ENCODE assay signal across 17 cellular contexts in genomic region chr15:80669599-80670273, GRCh38. TPM values are rescaled to one million over a fixed set of nuclear protein-coding genes. Genes with fewer than 3 reads are reported as not detected.
DNase-seq lines count a peak whose midpoint lies in the region; ATAC-seq, FAIRE-seq and TF ChIP-seq lines count a peak whose summit lies in the region.
"Had no signal": no experiment of that assay in that cellular context is flagged by ENCODE, and none has a peak within 500 bp of the region (broad histone marks: within the 10 kb centered on the region; RNA-seq: fewer than 3 reads in every experiment).

No MANE protein-coding gene starts in this region.

- no peaks in the 10 kb centered on the region; the same call in 2 of the 3 replicates for H3K9me3 ChIP-seq in GM12878 (replicated peaks; ENCODE audit: control insufficient read depth, insufficient read depth, low read length)

- H2AFZ ChIP-seq in GM12878 (ENCODE audit: control insufficient read depth, low read depth, low read length), result no peak overlapping the region

- intact Hi-C loops in GM12878 (cut with micrococcal nuclease; ENCODE audit: unreplicated experiment), result no loop called here

- TF ChIP-seq CTCF in GM12878 (IDR thresholded peaks at IDR 0.05 in 2 of 3, conservative IDR thresholded peaks at IDR 0.05 in 1 of 3; ENCODE audit: control insufficient read depth in 2 of 3, extremely low read depth in 1 of 3, insufficient read depth in 1 of 3, low read depth in 3 of 3, low read length in 3 of 3), result no peak

- no peaks in the 10 kb centered on the region for H3K36me3 Mint-ChIP-seq in stimulated activated memory B cell treated with anti-CD40 and anti-IgM and Interleukin-4, amounts not matched to agents 10 μg/mL and 1 μg/mL and 100 μg/mL, for 72 hours
- H3K36me3 Mint-ChIP-seq: activated naive CD8-positive, alpha-beta T cell treated with anti-CD3 and anti-CD28 coated beads, Interleukin-2, amount 10 ng/mL, durations not matched to agents 7 days and 5 days; CD4-positive, CD25-positive, alpha-beta regulatory T cell had no signal

- TF ChIP-seq EP300 in GM12878 (IDR thresholded peaks at IDR 0.05; ENCODE audit: borderline replicate concordance in 1 of 2, control insufficient read depth in 1 of 2, low read depth in 2 of 2, low read length in 2 of 2), result no peak

- CTCF ChIA-PET in GM12878 (lab: Yijun Ruan, JAX), result interaction anchor here (1.2 to 1.7 kb wide), 2 partner anchors 9 to 107 kb away, joined by 4 to 5 read pairs; no protein-coding TSS in a partner anchor

- TF ChIP-seq POLR2A in GM12878 (IDR thresholded peaks at IDR 0.05; ENCODE audit: low read depth, low read length), result no peak

- no peak overlapping the region for H3K4me3 ChIP-seq in GM12878

- no peaks in the 10 kb centered on the region for H3K9me3 Mint-ChIP-seq in stimulated activated memory B cell treated with anti-CD40 and anti-IgM and Interleukin-4, amounts not matched to agents 10 μg/mL and 1 μg/mL and 100 μg/mL, for 72 hours
- H3K9me3 Mint-ChIP-seq: activated naive CD8-positive, alpha-beta T cell treated with anti-CD3 and anti-CD28 coated beads, Interleukin-2, amount 10 ng/mL, durations not matched to agents 7 days and 5 days had no signal

- no peak overlapping the region for H3K4me2 ChIP-seq in GM12878 (ENCODE audit: control insufficient read depth, insufficient read depth)

- H3K4me3 Mint-ChIP-seq in stimulated activated memory B cell treated with anti-CD40 and anti-IgM and Interleukin-4, amounts not matched to agents 10 μg/mL and 1 μg/mL and 100 μg/mL, for 72 hours, result no peak overlapping the region
- H3K4me3 Mint-ChIP-seq: activated naive CD8-positive, alpha-beta T cell treated with anti-CD3 and anti-CD28 coated beads, Interleukin-2, amount 10 ng/mL, durations not matched to agents 7 days and 5 days; CD4-positive, CD25-positive, alpha-beta regulatory T cell; nephron progenitor cell had no signal

- no peak overlapping the region for H3K9ac ChIP-seq in GM12878 (ENCODE audit: control insufficient read depth, insufficient read depth, low read length)

- peaks cover 16% of the 10 kb centered on the region for H3K27me3 Mint-ChIP-seq in stimulated activated memory B cell treated with anti-CD40 and anti-IgM and Interleukin-4, amounts not matched to agents 10 μg/mL and 1 μg/mL and 100 μg/mL, for 72 hours
- H3K27me3 Mint-ChIP-seq: CD4-positive, CD25-positive, alpha-beta regulatory T cell had no signal

- H4K20me1 ChIP-seq in GM12878 (ENCODE audit: control insufficient read depth, insufficient read depth), result no peaks in the 10 kb centered on the region

- H3K4me1 ChIP-seq in GM12878 (ENCODE audit: control insufficient read depth, insufficient read depth, low read length), result peaks cover 16% of the 10 kb centered on the region; the same call in 1 of the 2 replicates

- no peaks in the 10 kb centered on the region for H3K4me1 Mint-ChIP-seq in stimulated activated memory B cell treated with anti-CD40 and anti-IgM and Interleukin-4, amounts not matched to agents 10 μg/mL and 1 μg/mL and 100 μg/mL, for 72 hours
- H3K4me1 Mint-ChIP-seq: activated naive CD8-positive, alpha-beta T cell treated with anti-CD3 and anti-CD28 coated beads, Interleukin-2, amount 10 ng/mL, durations not matched to agents 7 days and 5 days had no signal

- DNase-seq in GM12878 (ENCODE audit: low read depth, low spot score) (no peak), NAMALWA (ENCODE audit: low spot score) (no peak), GM19238 (ENCODE audit: insufficient read length, low spot score) (no peak)
- DNase-seq: activated naive CD8-positive, alpha-beta T cell treated with anti-CD3 and anti-CD28 coated beads, Interleukin-2, amount 10 ng/mL, durations not matched to agents 7 days and 5 days; CD4-positive, CD25-positive, alpha-beta regulatory T cell; NCI-H1092 treated with DMSO at 0.1 percent for 48 hours; NCI-H2227 treated with DMSO at 0.1 percent for 48 hours; nephron progenitor cell; OCI-M1; right cardiac atrium; T-helper 1 cell had no signal

- SMC1A ChIA-PET in GM12878 (lab: Charles Lee; ENCODE audit: uncharacterized antibody, unreplicated experiment), result interaction anchor here (0.9 to 1.7 kb wide), 4 partner anchors 9 to 107 kb away, joined by 3 to 7 read pairs (median 4); no protein-coding TSS in a partner anchor

- peak; percentile 53 for ATAC-seq in GM18858 (IDR thresholded peaks at IDR 0.05; ENCODE audit: unreplicated experiment)
- peak; percentile 34 for ATAC-seq in HG03565 (IDR thresholded peaks at IDR 0.05; ENCODE audit: unreplicated experiment)
- peak; percentile 69 for ATAC-seq in GM12878
- peak; percentile 16 for ATAC-seq in stimulated activated memory B cell treated with anti-CD40 and anti-IgM and Interleukin-4, amounts not matched to agents 10 μg/mL and 1 μg/mL and 100 μg/mL, for 72 hours
- no peak for ATAC-seq in GM21447 (IDR thresholded peaks at IDR 0.05; ENCODE audit: unreplicated experiment)
- ATAC-seq in HG03469 (IDR thresholded peaks at IDR 0.05; ENCODE audit: unreplicated experiment), result no peak
- ATAC-seq: right cardiac atrium had no signal

- no peaks in the 10 kb centered on the region for H3K79me2 ChIP-seq in GM12878 (ENCODE audit: control insufficient read depth, insufficient read depth, low read length)

- RAD21 ChIA-PET in GM12878 (lab: Charles Lee; ENCODE audit: unreplicated experiment), result interaction anchor here (0.7 kb wide), 1 partner anchor 105 kb away, joined by 3 read pairs; no protein-coding TSS in a partner anchor

- in situ Hi-C loops in GM12878 (cut with MboI), result no loop called here

- FAIRE-seq in GM12878 (lab: Jason Lieb, UNC), result peak; percentile 85
- FAIRE-seq: GM18507 had no signal

- POLR2A ChIA-PET in GM12878 (lab: Charles Lee), result interaction anchor here (0.7 kb wide), 1 partner anchor 25 kb away, joined by 3 read pairs; the partner anchor contains the start of gene ABHD17C

- 20% methylated on average over 2 of the region's 2 CpGs for WGBS in GM12878 (ENCODE audit: insufficient coverage, insufficient replicate concordance, low lambda C conversion rate, missing lambda C conversion rate)

- TF ChIP-seq RAD21 in GM12878 (IDR thresholded peaks at IDR 0.05; ENCODE audit: insufficient read depth, low read depth, low read length), result no peak

- no TSS peak for BruUV-seq in GM12878 (replicated peaks; lab: Mats Ljungman, UMichigan)

- no peaks in the 10 kb centered on the region for H3K27me3 ChIP-seq in GM12878 (replicated peaks in 1 of 2; ENCODE audit: control insufficient read depth in 2 of 2, insufficient read depth in 2 of 2, low read length in 1 of 2)

- no peak overlapping the region for H3K27ac Mint-ChIP-seq in stimulated activated memory B cell treated with anti-CD40 and anti-IgM and Interleukin-4, amounts not matched to agents 10 μg/mL and 1 μg/mL and 100 μg/mL, for 72 hours
- H3K27ac Mint-ChIP-seq: activated naive CD8-positive, alpha-beta T cell treated with anti-CD3 and anti-CD28 coated beads, Interleukin-2, amount 10 ng/mL, durations not matched to agents 7 days and 5 days; CD4-positive, CD25-positive, alpha-beta regulatory T cell; nephron progenitor cell had no signal

- H3K27ac ChIP-seq in GM12878 (ENCODE audit: control insufficient read depth, insufficient read depth), result no peak overlapping the region

- no peaks in the 10 kb centered on the region for H3K36me3 ChIP-seq in GM12878 (ENCODE audit: control insufficient read depth in 2 of 2, insufficient read depth in 2 of 2, low read length in 1 of 2)

TF ChIP-seq in GM12878, 131 proteins besides CTCF, POLR2A, EP300 and RAD21 (continues in another document):
- peak; percentile 25; the same call in 1 of the 2 replicates for TF ChIP-seq RUNX3 (IDR thresholded peaks at IDR 0.05; ENCODE audit: low read length)
- TF ChIP-seq ZNF207 (IDR thresholded peaks at IDR 0.05; ENCODE audit: borderline replicate concordance), result no peak
- no peak for TF ChIP-seq NKRF (conservative IDR thresholded peaks at IDR 0.05)
- no peak for TF ChIP-seq CBX5 (IDR thresholded peaks at IDR 0.05; ENCODE audit: low read depth)
- TF ChIP-seq BRCA1 (IDR thresholded peaks at IDR 0.05; ENCODE audit: low read depth, low read length), result no peak
- TF ChIP-seq SMARCA5 (IDR thresholded peaks at IDR 0.05), result no peak
- TF ChIP-seq SRF (IDR thresholded peaks at IDR 0.05; ENCODE audit: low read depth in 2 of 2, low read length in 2 of 2), result no peak
- no peak for TF ChIP-seq SREBF1 (IDR thresholded peaks at IDR 0.05; ENCODE audit: low read length)
- TF ChIP-seq BCL11A (IDR thresholded peaks at IDR 0.05; ENCODE audit: low read depth, low read length), result no peak
- no peak for TF ChIP-seq ZSCAN29 (IDR thresholded peaks at IDR 0.05)

RNA-seq across cellular contexts. Expression of gene ABHD17C, which starts 25.4 kb away (rescaled TPM):
- total RNA-seq in GM12878 (2013; cell fraction: nucleolus; rRNA removed), result 3.4 and 3.5 TPM in 2 replicates
- total RNA-seq in GM12878 (2014; rRNA removed), result 3.3 TPM in 2 replicates
- total RNA-seq in GM12878 (2014; rRNA removed; fragmentation: Illumina TruSeq; extraction: Trizol), result 4.8 and 4.9 TPM in 2 replicates
- total RNA-seq in GM12878 (2021), result 11.0 and 12.2 TPM in 2 replicates
- polyA plus RNA-seq in GM12878 (2011; ENCODE audit: low read depth), result 1.5 TPM
- 10.9 and 11.4 TPM in 2 replicates for polyA plus RNA-seq in GM12878 (2011; rRNA removed)
- 9.8 and 10.5 TPM in 2 replicates for polyA plus RNA-seq in GM12878 (2011; cell fraction: cytosol; rRNA removed)
- 5.4 and 5.7 TPM in 2 replicates for polyA plus RNA-seq in GM12878 (2011; cell fraction: nucleus; rRNA removed)
- polyA plus RNA-seq in GM12878 (2012), result 2.4 and 3.9 TPM in 2 replicates
- polyA plus RNA-seq in GM12878 (2014; fragmentation: Illumina TruSeq; extraction: Trizol), result 11.3 and 12.0 TPM in 2 replicates
- polyA plus RNA-seq in GM12878 (2014; fragmentation: Nextera tagmentation; extraction: Ambion mirVana), result 1 to 10 TPM; 4.9 to 6.2 TPM
- polyA plus RNA-seq in GM12878 (2014; rRNA removed), result 6.8 and 6.9 TPM in 2 replicates
- 1 to 10 TPM in 1 of 2 experiments, under 1 TPM in 1; 0.92 to 1.3 TPM for polyA plus RNA-seq in GM12878 (2016; fragmentation: Nextera tagmentation; extraction: Ambion mirVana)
- 15.7 and 18.6 TPM in 2 replicates for polyA minus RNA-seq in GM12878 (2011; rRNA and poly(A)+ RNA removed)
- polyA minus RNA-seq in GM12878 (2011; cell fraction: cytosol; rRNA and poly(A)+ RNA removed), result 7.9 and 11.4 TPM in 2 replicates
- 5.4 and 9.7 TPM in 2 replicates for polyA minus RNA-seq in GM12878 (2011; cell fraction: nucleus; rRNA and poly(A)+ RNA removed)

Comparison
In these comparisons a context has a peak if more than half of its experiments do, and no peak if none do; other contexts are left out.
1. ATAC-seq: peak in GM18858 (single experiment), HG03565 (single experiment), GM12878 (single experiment) and stimulated activated memory B cell treated with anti-CD40 and anti-IgM and Interleukin-4, amounts not matched to agents 10 μg/mL and 1 μg/mL and 100 μg/mL, for 72 hours (single experiment); none in GM21447 (single experiment) and HG03469 (single experiment).